In the genomic region with DNA sequence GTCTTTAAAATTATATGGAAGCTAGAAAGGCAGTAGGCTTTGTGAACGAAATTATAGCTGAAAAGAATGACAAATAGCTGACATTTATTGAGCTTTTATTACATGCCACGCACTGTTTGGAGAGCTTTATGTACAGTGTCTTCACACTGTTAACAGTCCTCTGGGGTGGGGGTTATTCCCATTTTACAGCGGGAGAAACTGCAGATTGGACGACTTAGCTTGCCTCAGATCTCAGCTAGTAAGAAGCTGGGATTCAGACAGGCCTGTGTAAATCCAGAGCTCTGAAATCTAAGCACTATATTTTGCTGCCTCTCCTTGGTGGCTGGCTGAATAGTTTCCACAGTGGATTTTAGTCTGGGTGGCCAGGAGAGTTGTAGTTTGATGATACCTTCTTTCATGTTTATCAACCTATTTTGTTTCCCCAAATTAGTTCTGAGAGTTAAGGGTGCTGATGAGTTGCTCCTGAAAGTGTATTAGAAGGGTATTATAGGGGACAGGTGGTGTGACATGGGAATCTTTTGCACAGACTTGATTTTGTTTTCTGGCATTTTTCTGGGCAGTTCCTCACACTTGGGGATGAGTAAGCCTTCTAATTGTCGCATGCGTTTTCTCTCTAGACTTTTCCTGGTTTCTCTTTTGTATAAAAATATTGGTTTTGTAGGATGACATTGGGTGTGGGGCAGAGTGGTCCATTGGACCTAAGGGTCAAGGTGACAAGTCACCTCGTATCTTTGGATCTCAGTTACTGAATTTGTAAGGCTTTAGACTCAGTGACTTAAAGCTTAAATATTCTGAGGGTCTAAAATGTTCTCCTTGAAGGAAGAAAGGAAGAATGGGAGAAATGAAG, we compare ENCODE assay signal across 8 cellular contexts. TPM values are rescaled to one million over a fixed set of nuclear protein-coding genes. Genes with fewer than 3 reads are reported as not detected.
A peak's percentile ranks its signal among the peaks of the same experiment; 100 is the strongest.
DNase-seq lines count a peak whose midpoint lies in the region; ATAC-seq and TF ChIP-seq lines count a peak whose summit lies in the region.

No MANE protein-coding gene starts in this region.

- H3K9me2 ChIP-seq in GM23248 (ENCODE audit: insufficient read depth) = no peaks in the 10 kb centered on the region

- H3K27ac ChIP-seq in GM23248 = peak overlapping the region; percentile 84
- H3K27ac ChIP-seq in gastroesophageal sphincter = peak overlapping the region; percentile 80 to 99 (median 98)
- H3K27ac ChIP-seq in psoas muscle = peak overlapping the region; percentile 99

- H3K36me3 ChIP-seq in GM23248 (ENCODE audit: low read depth) (no peaks in the 10 kb centered on the region), gastroesophageal sphincter (no peaks in the 10 kb centered on the region), psoas muscle (ENCODE audit: insufficient read depth in 1 of 2, low read depth in 1 of 2) (no peaks in the 10 kb centered on the region)

- H3K4me1 ChIP-seq in GM23248 (ENCODE audit: insufficient read depth) = peaks cover 39% of the 10 kb centered on the region
- peaks cover 3 to 65% (median 25%) of the 10 kb centered on the region in 3 donors for H3K4me1 ChIP-seq in gastroesophageal sphincter
- H3K4me1 ChIP-seq in psoas muscle = peaks cover 57% of the 10 kb centered on the region

- peak overlapping the region; percentile 96 for H3K4me2 ChIP-seq in GM23248 (ENCODE audit: unreplicated experiment)

- peaks cover 12% of the 10 kb centered on the region; the same call in 1 of the 2 replicates for H4K20me1 ChIP-seq in GM23248 (ENCODE audit: insufficient read depth)

- H3K27me3 ChIP-seq in GM23248 (replicated peaks; ENCODE audit: insufficient read depth) (no peaks in the 10 kb centered on the region), gastroesophageal sphincter (no peaks in the 10 kb centered on the region), psoas muscle (ENCODE audit: insufficient read depth in 3 of 3, low read length in 2 of 3) (no peaks in the 10 kb centered on the region)

- peak overlapping the region; percentile 81 for H3K4me3 ChIP-seq in GM23248
- H3K4me3 ChIP-seq in gastroesophageal sphincter = peak overlapping the region; percentile 66 to 97
- H3K4me3 ChIP-seq in psoas muscle = peak overlapping the region; percentile 99

- in situ Hi-C loops in GM23248 (cut with MboI) = no loop called here

- no peaks in the 10 kb centered on the region for H3K9me3 ChIP-seq in GM23248 (ENCODE audit: low read depth)
- no peaks in the 10 kb centered on the region for H3K9me3 ChIP-seq in gastroesophageal sphincter
- no peaks in the 10 kb centered on the region for H3K9me3 ChIP-seq in psoas muscle

- peaks cover 45% of the 10 kb centered on the region for H3F3A ChIP-seq in GM23248 (ENCODE audit: insufficient read depth)

- no peak for TF ChIP-seq POLR2A in gastroesophageal sphincter (IDR thresholded peaks at IDR 0.05)

- TF ChIP-seq CTCF in AG09319 (IDR thresholded peaks at IDR 0.05; ENCODE audit: low read depth, low read length) = peak; percentile 42
- peak in 1 of 4 experiments; percentile 41 for TF ChIP-seq CTCF in gastroesophageal sphincter (IDR thresholded peaks at IDR 0.05)
- peak; percentile 30 for TF ChIP-seq CTCF in psoas muscle (IDR thresholded peaks at IDR 0.05)

- WGBS in GM23248 (ENCODE audit: low coverage in 1 of 2, low lambda C conversion rate in 2 of 2, missing lambda C conversion rate in 2 of 2), 2 experiments = 6% methylated on average over 7 of the region's 7 CpGs
- 17 to 19% methylated on average over 7 of the region's 7 CpGs for WGBS in gastroesophageal sphincter (ENCODE audit: low coverage in 1 of 2), 2 donors
- whole genome bisulfite sequencing in psoas muscle, 3 donors = 8 to 13% (median 8%) methylated on average over 7 of the region's 7 CpGs

- intact Hi-C loops in psoas muscle (cut with DNase I) = loop anchor here (1.0 to 5.0 kb wide), 4 partner anchors 40 to 172 kb away; no protein-coding TSS in a partner anchor

- peak overlapping the region; percentile 91 for H3K9ac ChIP-seq in GM23248

- peak overlapping the region; percentile 62 for H2AFZ ChIP-seq in GM23248

- H3K79me2 ChIP-seq in GM23248 (ENCODE audit: insufficient read depth) = peaks cover 60% of the 10 kb centered on the region

- DNase-seq in AG09319 (ENCODE audit: extremely low read depth, low read depth) (no peak), GM23248 (peak; percentile 66), psoas muscle (no peak), SHP77 treated with DMSO at 0.1 percent for 48 hours (lab: John Stamatoyannopoulos, UW) (no peak), MV-4-11 (lab: John Stamatoyannopoulos, UW) (no peak)

- ATAC-seq in SK-N-SH treated with all-trans-retinoic acid at 6 μM for 48 hours (peak; percentile 66), gastroesophageal sphincter (no peak), psoas muscle (peak in 3 of 4 donors; percentile 19 to 45 (median 28)), GM18502 (IDR thresholded peaks at IDR 0.05; ENCODE audit: poor library complexity, unreplicated experiment) (no peak)

- no peak for TF ChIP-seq EP300 in gastroesophageal sphincter (IDR thresholded peaks at IDR 0.05)

TF ChIP-seq in SK-N-SH treated with all-trans-retinoic acid at 6 μM for 48 hours, 23 proteins besides CTCF, POLR2A, EP300 and RAD21 (continues in another document):
- TF ChIP-seq ISL1 (CRISPR knock-in tag; IDR thresholded peaks at IDR 0.05) (no peak), ARNTL (CRISPR knock-in tag; IDR thresholded peaks at IDR 0.05; ENCODE audit: borderline replicate concordance, low read depth) (no peak), ESRRG (CRISPR knock-in tag; IDR thresholded peaks at IDR 0.05) (no peak), SNAI2 (CRISPR knock-in tag; IDR thresholded peaks at IDR 0.05) (no peak), GLIS3 (CRISPR knock-in tag; IDR thresholded peaks at IDR 0.05) (no peak), ZFP30 (CRISPR knock-in tag; IDR thresholded peaks at IDR 0.05) (no peak), ZNF70 (CRISPR knock-in tag; IDR thresholded peaks at IDR 0.05) (no peak), CSDC2 (CRISPR knock-in tag; IDR thresholded peaks at IDR 0.05) (no peak), ZC3H10 (CRISPR knock-in tag; IDR thresholded peaks at IDR 0.05) (no peak), ZNF565 (CRISPR knock-in tag; conservative IDR thresholded peaks at IDR 0.05; ENCODE audit: low read depth) (no peak), TCF4 (CRISPR knock-in tag; IDR thresholded peaks at IDR 0.05; ENCODE audit: borderline replicate concordance) (no peak), BACH2 (CRISPR knock-in tag; IDR thresholded peaks at IDR 0.05; ENCODE audit: borderline replicate concordance) (no peak)
- TF ChIP-seq, protein P1, sequence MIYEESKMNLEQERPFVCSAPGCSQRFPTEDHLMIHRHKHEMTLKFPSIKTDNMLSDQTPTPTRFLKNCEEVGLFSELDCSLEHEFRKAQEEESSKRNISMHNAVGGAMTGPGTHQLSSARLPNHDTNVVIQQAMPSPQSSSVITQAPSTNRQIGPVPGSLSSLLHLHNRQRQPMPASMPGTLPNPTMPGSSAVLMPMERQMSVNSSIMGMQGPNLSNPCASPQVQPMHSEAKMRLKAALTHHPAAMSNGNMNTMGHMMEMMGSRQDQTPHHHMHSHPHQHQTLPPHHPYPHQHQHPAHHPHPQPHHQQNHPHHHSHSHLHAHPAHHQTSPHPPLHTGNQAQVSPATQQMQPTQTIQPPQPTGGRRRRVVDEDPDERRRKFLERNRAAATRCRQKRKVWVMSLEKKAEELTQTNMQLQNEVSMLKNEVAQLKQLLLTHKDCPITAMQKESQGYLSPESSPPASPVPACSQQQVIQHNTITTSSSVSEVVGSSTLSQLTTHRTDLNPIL (CRISPR knock-in tag; IDR thresholded peaks at IDR 0.05; ENCODE audit: low read depth) = no peak
- TF ChIP-seq, protein P2, sequence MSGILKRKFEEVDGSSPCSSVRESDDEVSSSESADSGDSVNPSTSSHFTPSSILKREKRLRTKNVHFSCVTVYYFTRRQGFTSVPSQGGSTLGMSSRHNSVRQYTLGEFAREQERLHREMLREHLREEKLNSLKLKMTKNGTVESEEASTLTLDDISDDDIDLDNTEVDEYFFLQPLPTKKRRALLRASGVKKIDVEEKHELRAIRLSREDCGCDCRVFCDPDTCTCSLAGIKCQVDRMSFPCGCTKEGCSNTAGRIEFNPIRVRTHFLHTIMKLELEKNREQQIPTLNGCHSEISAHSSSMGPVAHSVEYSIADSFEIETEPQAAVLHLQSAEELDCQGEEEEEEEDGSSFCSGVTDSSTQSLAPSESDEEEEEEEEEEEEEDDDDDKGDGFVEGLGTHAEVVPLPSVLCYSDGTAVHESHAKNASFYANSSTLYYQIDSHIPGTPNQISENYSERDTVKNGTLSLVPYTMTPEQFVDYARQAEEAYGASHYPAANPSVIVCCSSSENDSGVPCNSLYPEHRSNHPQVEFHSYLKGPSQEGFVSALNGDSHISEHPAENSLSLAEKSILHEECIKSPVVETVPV (CRISPR knock-in tag; IDR thresholded peaks at IDR 0.05) = no peak
- TF ChIP-seq, protein P3, sequence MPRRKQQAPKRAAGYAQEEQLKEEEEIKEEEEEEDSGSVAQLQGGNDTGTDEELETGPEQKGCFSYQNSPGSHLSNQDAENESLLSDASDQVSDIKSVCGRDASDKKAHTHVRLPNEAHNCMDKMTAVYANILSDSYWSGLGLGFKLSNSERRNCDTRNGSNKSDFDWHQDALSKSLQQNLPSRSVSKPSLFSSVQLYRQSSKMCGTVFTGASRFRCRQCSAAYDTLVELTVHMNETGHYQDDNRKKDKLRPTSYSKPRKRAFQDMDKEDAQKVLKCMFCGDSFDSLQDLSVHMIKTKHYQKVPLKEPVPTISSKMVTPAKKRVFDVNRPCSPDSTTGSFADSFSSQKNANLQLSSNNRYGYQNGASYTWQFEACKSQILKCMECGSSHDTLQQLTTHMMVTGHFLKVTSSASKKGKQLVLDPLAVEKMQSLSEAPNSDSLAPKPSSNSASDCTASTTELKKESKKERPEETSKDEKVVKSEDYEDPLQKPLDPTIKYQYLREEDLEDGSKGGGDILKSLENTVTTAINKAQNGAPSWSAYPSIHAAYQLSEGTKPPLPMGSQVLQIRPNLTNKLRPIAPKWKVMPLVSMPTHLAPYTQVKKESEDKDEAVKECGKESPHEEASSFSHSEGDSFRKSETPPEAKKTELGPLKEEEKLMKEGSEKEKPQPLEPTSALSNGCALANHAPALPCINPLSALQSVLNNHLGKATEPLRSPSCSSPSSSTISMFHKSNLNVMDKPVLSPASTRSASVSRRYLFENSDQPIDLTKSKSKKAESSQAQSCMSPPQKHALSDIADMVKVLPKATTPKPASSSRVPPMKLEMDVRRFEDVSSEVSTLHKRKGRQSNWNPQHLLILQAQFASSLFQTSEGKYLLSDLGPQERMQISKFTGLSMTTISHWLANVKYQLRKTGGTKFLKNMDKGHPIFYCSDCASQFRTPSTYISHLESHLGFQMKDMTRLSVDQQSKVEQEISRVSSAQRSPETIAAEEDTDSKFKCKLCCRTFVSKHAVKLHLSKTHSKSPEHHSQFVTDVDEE (CRISPR knock-in tag; IDR thresholded peaks at IDR 0.05) = no peak

RNA-seq across cellular contexts. Expression of a gene that starts 1.5 kb away (rescaled TPM):
- 61.5 and 66.5 TPM in 2 replicates for total RNA-seq in GM23248 (2014; rRNA removed; shearing (Covaris generic))
- polyA plus RNA-seq in GM23248 (2016; fragmentation: Nextera tagmentation; extraction: Ambion mirVana) = 47.1 and 48.6 TPM in 2 replicates
- 10 to 100 TPM; 46.5 to 71.6 (median 52.1) TPM for total RNA-seq in gastroesophageal sphincter
- total RNA-seq in psoas muscle = 100 to 1,000 TPM in 1 of 4 donors, 10 to 100 TPM in 3; 25.3 to 136 (median 46.4) TPM
- 10 to 100 TPM; 13.5 to 33.4 (median 21.9) TPM for polyA plus RNA-seq in psoas muscle

Comparison
In these comparisons a context has a peak if more than half of its experiments do, and no peak if none do; other contexts are left out.
1. ATAC-seq: peak in SK-N-SH treated with all-trans-retinoic acid at 6 μM for 48 hours (single experiment) and psoas muscle (3 of 4); none in gastroesophageal sphincter (single experiment) and GM18502 (single experiment).
2. Peak in every context shown above with its lines, with median percentiles within 50 percentile points of each other: H3K27ac ChIP-seq and H3K4me3 ChIP-seq.